In genomic region chr4:55681430-55681829, GRCh38 we compare ENCODE assay signal across 19 cellular contexts. TPM values are rescaled to one million over a fixed set of nuclear protein-coding genes. Genes with fewer than 3 reads are reported as not detected.
A peak's percentile ranks its signal among the peaks of the same experiment; 100 is the strongest.
DNase-seq lines count a peak whose midpoint lies in the region; ATAC-seq, FAIRE-seq and TF ChIP-seq lines count a peak whose summit lies in the region.
"Had no signal": no experiment of that assay in that cellular context is flagged by ENCODE, and none has a peak within 500 bp of the region (broad histone marks: within the 10 kb centered on the region; RNA-seq: fewer than 3 reads in every experiment).

No MANE protein-coding gene starts in this region.

- no peak for TF ChIP-seq EP300 in K562 (IDR thresholded peaks at IDR 0.05; ENCODE audit: low read length)

- H3K27me3 ChIP-seq in K562 (ENCODE audit: control insufficient read depth in 2 of 2, insufficient read depth in 2 of 2, low read length in 2 of 2) (no peaks in the 10 kb centered on the region), mesenchymal stem cell (ENCODE audit: control insufficient read depth in 1 of 2, insufficient read depth in 1 of 2, low read length in 2 of 2) (peaks cover 0 to 3% of the 10 kb centered on the region in 2 experiments)

- TF ChIP-seq POLR2A in K562 (conservative IDR thresholded peaks at IDR 0.05), result no peak

- H3K79me2 ChIP-seq in K562 (ENCODE audit: control insufficient read depth, insufficient read depth, low read length), result no peaks in the 10 kb centered on the region

- ATAC-seq in K562 (peak; percentile 79), GM21825 (IDR thresholded peaks at IDR 0.05; ENCODE audit: unreplicated experiment) (no peak)
- ATAC-seq in stimulated activated effector memory CD8-positive, alpha-beta T cell treated with anti-CD3 and anti-CD28 coated beads, Interleukin-12 subunit alpha, Interleukin-12 subunit beta, amount 100 ng/mL, for 72 hours, result peak; percentile 65
- ATAC-seq in activated CD8-positive, alpha-beta T cell treated with anti-CD3 and anti-CD28 coated beads for 36 hours, result no peak
- ATAC-seq: HCT116 had no signal

- H4K91ac ChIP-seq in mesenchymal stem cell (ENCODE audit: low read length), result no peak overlapping the region

- no peak overlapping the region for H2BK15ac ChIP-seq in mesenchymal stem cell (ENCODE audit: low read depth, poor library complexity, severe bottlenecking)

- no peak for FAIRE-seq in K562 (lab: Jason Lieb, UNC)
- FAIRE-seq: GM12891 had no signal

- no TSS peak for BruUV-seq in K562 (replicated peaks; lab: Mats Ljungman, UMichigan)

- in situ Hi-C loops in K562 (cut with MboI), result no loop called here

- peaks cover 6% of the 10 kb centered on the region for H3K27me3 Mint-ChIP-seq in activated CD8-positive, alpha-beta T cell treated with anti-CD3 and anti-CD28 coated beads for 36 hours
- H3K27me3 Mint-ChIP-seq in mesothelial cell of epicardium (ENCODE audit: low read depth), result peaks cover 4% of the 10 kb centered on the region

- no peak overlapping the region for H3K9ac ChIP-seq in K562 (ENCODE audit: insufficient read depth in 1 of 2, low read depth in 2 of 2, low read length in 2 of 2)
- no peak overlapping the region for H3K9ac ChIP-seq in mesenchymal stem cell (ENCODE audit: low read length)
- H3K9ac ChIP-seq: GM23248 had no signal

- no peak overlapping the region for H3K4me3 Mint-ChIP-seq in stimulated activated effector memory CD8-positive, alpha-beta T cell treated with anti-CD3 and anti-CD28 coated beads, Interleukin-12 subunit alpha, Interleukin-12 subunit beta, amount 100 ng/mL, for 72 hours
- H3K4me3 Mint-ChIP-seq in activated CD8-positive, alpha-beta T cell treated with anti-CD3 and anti-CD28 coated beads for 36 hours, result no peak overlapping the region
- no peak overlapping the region for H3K4me3 Mint-ChIP-seq in mesothelial cell of epicardium
- H3K4me3 Mint-ChIP-seq: CD4-positive, alpha-beta memory T cell; H9 had no signal

- H3K4me1 Mint-ChIP-seq in stimulated activated effector memory CD8-positive, alpha-beta T cell treated with anti-CD3 and anti-CD28 coated beads, Interleukin-12 subunit alpha, Interleukin-12 subunit beta, amount 100 ng/mL, for 72 hours, result no peaks in the 10 kb centered on the region
- H3K4me1 Mint-ChIP-seq in activated CD8-positive, alpha-beta T cell treated with anti-CD3 and anti-CD28 coated beads for 36 hours (ENCODE audit: low read depth), result no peaks in the 10 kb centered on the region
- H3K4me1 Mint-ChIP-seq in mesothelial cell of epicardium, result no peaks in the 10 kb centered on the region
- H3K4me1 Mint-ChIP-seq: CD4-positive, alpha-beta memory T cell had no signal

- no peak overlapping the region for H3K4me3 ChIP-seq in K562
- H3K4me3 ChIP-seq in mesenchymal stem cell (ENCODE audit: insufficient read depth in 1 of 2, low read depth in 1 of 2, low read length in 2 of 2), result no peak overlapping the region
- H3K4me3 ChIP-seq: GM23248 had no signal

- H3K18ac ChIP-seq in mesenchymal stem cell (ENCODE audit: low read depth in 1 of 2, low read length in 2 of 2), result no peak overlapping the region

- no peak overlapping the region for H2BK12ac ChIP-seq in mesenchymal stem cell (ENCODE audit: low read length in 2 of 2)

- H3K9me3 Mint-ChIP-seq in stimulated activated effector memory CD8-positive, alpha-beta T cell treated with anti-CD3 and anti-CD28 coated beads, Interleukin-12 subunit alpha, Interleukin-12 subunit beta, amount 100 ng/mL, for 72 hours, result no peaks in the 10 kb centered on the region
- H3K9me3 Mint-ChIP-seq in activated CD8-positive, alpha-beta T cell treated with anti-CD3 and anti-CD28 coated beads for 36 hours, result no peaks in the 10 kb centered on the region
- peaks cover 18% of the 10 kb centered on the region for H3K9me3 Mint-ChIP-seq in mesothelial cell of epicardium
- H3K9me3 Mint-ChIP-seq: H9 had no signal

- H3K4ac ChIP-seq in mesenchymal stem cell (ENCODE audit: low read depth in 1 of 2, low read length in 2 of 2), result no peak overlapping the region

- intact Hi-C loops in K562 (cut with micrococcal nuclease), result no loop called here
- intact Hi-C loops in activated CD8-positive, alpha-beta T cell treated with anti-CD3 and anti-CD28 coated beads for 36 hours (cut with micrococcal nuclease), result no loop called here

- H3K27ac ChIP-seq in K562 (ENCODE audit: extremely low read depth, low read depth, low read length) (peak overlapping the region; percentile 27; the same call in 2 of the 3 replicates), mesenchymal stem cell (ENCODE audit: low read length, poor library complexity, severe bottlenecking) (no peak overlapping the region)
- H3K27ac ChIP-seq: GM23248 had no signal

- H4K8ac ChIP-seq in mesenchymal stem cell (ENCODE audit: low read length), result peak overlapping the region; percentile 2

- H3K36me3 ChIP-seq in K562 (ENCODE audit: control insufficient read depth, insufficient read depth, low read length), result no peaks in the 10 kb centered on the region
- H3K36me3 ChIP-seq in mesenchymal stem cell (ENCODE audit: control insufficient read depth in 1 of 2, insufficient read depth in 2 of 2, low read depth in 1 of 2, low read length in 2 of 2), result no peaks in the 10 kb centered on the region

- H3K79me1 ChIP-seq in mesenchymal stem cell (replicated peaks; ENCODE audit: low read length, poor library complexity, severe bottlenecking), result no peaks in the 10 kb centered on the region

- no peak for TF ChIP-seq CTCF in K562 (IDR thresholded peaks at IDR 0.05 in 2 of 3, conservative IDR thresholded peaks at IDR 0.05 in 1 of 3; ENCODE audit: insufficient read depth in 2 of 3, low read depth in 1 of 3, low read length in 3 of 3)
- TF ChIP-seq CTCF in activated CD8-positive, alpha-beta T cell treated with anti-CD3 and anti-CD28 coated beads for 36 hours (IDR thresholded peaks at IDR 0.05), result no peak
- no peak for TF ChIP-seq CTCF in mesothelial cell of epicardium (IDR thresholded peaks at IDR 0.05; ENCODE audit: unreplicated experiment)

- H3K27ac Mint-ChIP-seq in stimulated activated effector memory CD8-positive, alpha-beta T cell treated with anti-CD3 and anti-CD28 coated beads, Interleukin-12 subunit alpha, Interleukin-12 subunit beta, amount 100 ng/mL, for 72 hours, result no peak overlapping the region
- H3K27ac Mint-ChIP-seq in activated CD8-positive, alpha-beta T cell treated with anti-CD3 and anti-CD28 coated beads for 36 hours, result no peak overlapping the region
- no peak overlapping the region for H3K27ac Mint-ChIP-seq in mesothelial cell of epicardium
- H3K27ac Mint-ChIP-seq: H9 had no signal

- H3K9me3 ChIP-seq in K562 (replicated peaks; ENCODE audit: control insufficient read depth, insufficient read depth, low read depth, low read length) (no peaks in the 10 kb centered on the region), mesenchymal stem cell (ENCODE audit: control insufficient read depth, low read length) (no peaks in the 10 kb centered on the region)

- H2AFZ ChIP-seq in K562 (ENCODE audit: low read depth, low read length) (peak overlapping the region; percentile 87), mesenchymal stem cell (ENCODE audit: low read depth, low read length) (no peak overlapping the region)
- H2AFZ ChIP-seq: GM23248 had no signal

- no peak overlapping the region for H3K14ac ChIP-seq in mesenchymal stem cell (ENCODE audit: low read length in 2 of 2)

- H2BK5ac ChIP-seq in mesenchymal stem cell (ENCODE audit: low read depth, low read length, poor library complexity, severe bottlenecking), result no peak overlapping the region

- DNase-seq in K562 (ENCODE audit: extremely low read depth in 1 of 4, low spot score in 3 of 4) (no peak), mesenchymal stem cell (no peak), mesothelial cell of epicardium (ENCODE audit: low spot score in 2 of 2, unreplicated experiment in 2 of 2) (no peak)
- no peak for DNase-seq in stimulated activated effector memory CD8-positive, alpha-beta T cell treated with anti-CD3 and anti-CD28 coated beads, Interleukin-12 subunit alpha, Interleukin-12 subunit beta, amount 100 ng/mL, for 72 hours (ENCODE audit: low spot score in 2 of 2)
- DNase-seq in activated CD8-positive, alpha-beta T cell treated with anti-CD3 and anti-CD28 coated beads for 36 hours, result no peak
- DNase-seq: C1 segment of cervical spinal cord; Calu3; CD4-positive, alpha-beta memory T cell; COR-L47; DMS79 treated with DMSO at 0.1 percent for 48 hours; GF-D8; GM23248; H9 had no signal

- no peaks in the 10 kb centered on the region for H3K9me1 ChIP-seq in K562 (ENCODE audit: control insufficient read depth, insufficient read depth, low read length)

- H3K23ac ChIP-seq in mesenchymal stem cell (ENCODE audit: low read length in 2 of 2), result no peak overlapping the region

- no peaks in the 10 kb centered on the region for H4K20me1 ChIP-seq in K562 (replicated peaks; ENCODE audit: control insufficient read depth, insufficient read depth, low read length)

- H2AK5ac ChIP-seq in mesenchymal stem cell (ENCODE audit: low read length, severe bottlenecking), result no peak overlapping the region

- CTCF ChIA-PET in K562 (lab: Yijun Ruan, JAX; ENCODE audit: low intra/inter-chr PET ratio), result no interaction called here
- CTCF ChIA-PET in activated CD8-positive, alpha-beta T cell treated with anti-CD3 and anti-CD28 coated beads for 36 hours (lab: Charles Lee), result no interaction called here

- H3K4me1 ChIP-seq in K562 (replicated peaks in 1 of 2; ENCODE audit: control insufficient read depth in 2 of 2, insufficient read depth in 2 of 2, low read length in 2 of 2), result peaks cover 0 to 6% of the 10 kb centered on the region in 2 experiments; a peak in 2 of 5 replicates
- no peaks in the 10 kb centered on the region for H3K4me1 ChIP-seq in mesenchymal stem cell (ENCODE audit: control insufficient read depth, insufficient read depth, low read depth, low read length)

- WGBS in K562 (ENCODE audit: insufficient coverage, low coverage, missing lambda C conversion rate), result 85% methylated on average over 3 of the region's 3 CpGs
- WGBS in mesenchymal stem cell, result 89% methylated on average over 3 of the region's 3 CpGs

- POLR2A ChIA-PET in K562 (lab: Yijun Ruan, JAX), result no interaction called here
- POLR2A ChIA-PET in activated CD8-positive, alpha-beta T cell treated with anti-CD3 and anti-CD28 coated beads for 36 hours (lab: Charles Lee), result no interaction called here

- no peaks in the 10 kb centered on the region for H3K36me3 Mint-ChIP-seq in stimulated activated effector memory CD8-positive, alpha-beta T cell treated with anti-CD3 and anti-CD28 coated beads, Interleukin-12 subunit alpha, Interleukin-12 subunit beta, amount 100 ng/mL, for 72 hours
- no peaks in the 10 kb centered on the region for H3K36me3 Mint-ChIP-seq in activated CD8-positive, alpha-beta T cell treated with anti-CD3 and anti-CD28 coated beads for 36 hours (ENCODE audit: low read depth)
- no peaks in the 10 kb centered on the region for H3K36me3 Mint-ChIP-seq in mesothelial cell of epicardium
- H3K36me3 Mint-ChIP-seq: CD4-positive, alpha-beta memory T cell had no signal

- H2BK120ac ChIP-seq in mesenchymal stem cell (ENCODE audit: low read depth, low read length), result no peak overlapping the region

- no peak for TF ChIP-seq RAD21 in K562 (CRISPR knock-in tag; conservative IDR thresholded peaks at IDR 0.05 in 1 of 2, IDR thresholded peaks at IDR 0.05 in 1 of 2)

- H3K4me2 ChIP-seq in K562 (ENCODE audit: insufficient read depth, low read length) (no peak overlapping the region), mesenchymal stem cell (ENCODE audit: low read length, poor library complexity, severe bottlenecking) (no peak overlapping the region)

RNA-seq across cellular contexts. Expression of gene NMU, which starts 45.3 kb away (rescaled TPM):
- total RNA-seq in K562 (2011; cell fraction: chromatin; rRNA removed; ENCODE audit: low replicate concordance), result 223 and 382 TPM in 2 replicates
- total RNA-seq in K562 (2011; cell fraction: nucleolus; rRNA removed), result 406 and 459 TPM in 2 replicates
- total RNA-seq in K562 (2011; cell fraction: nucleoplasm; rRNA removed), result 370 and 443 TPM in 2 replicates
- 729 and 858 TPM in 2 replicates for total RNA-seq in K562 (2014; rRNA removed)
- 572 and 588 TPM in 2 replicates for total RNA-seq in K562 (2014; rRNA removed; fragmentation: Illumina TruSeq; extraction: Trizol)
- total RNA-seq in K562 (2015; rRNA removed; fragmentation: Illumina TruSeq; extraction: Trizol), result 669 and 688 TPM in 2 replicates
- total RNA-seq in K562 (2021), result 599 and 701 TPM in 2 replicates
- polyA plus RNA-seq in K562 (2011; rRNA removed), result 370 and 846 TPM in 2 replicates
- polyA plus RNA-seq in K562 (2011; cell fraction: cytosol; rRNA removed), result 421 and 1,101 TPM in 2 replicates
- polyA plus RNA-seq in K562 (2011; cell fraction: nucleus; rRNA removed), result 101 and 161 TPM in 2 replicates
- polyA plus RNA-seq in K562 (2012), result 641 and 718 TPM in 2 replicates
- polyA plus RNA-seq in K562 (2014; fragmentation: Illumina TruSeq; extraction: Trizol), result 277 and 298 TPM in 2 replicates
- 100 to 1,000 TPM in 1 of 2 experiments, 10 to 100 TPM in 1; 73.8 to 122 TPM for polyA plus RNA-seq in K562 (2014; fragmentation: Nextera tagmentation; extraction: Ambion mirVana)
- 651 and 703 TPM in 2 replicates for polyA plus RNA-seq in K562 (2014; rRNA removed)
- polyA minus RNA-seq in K562 (2011; rRNA and poly(A)+ RNA removed), result 154 and 306 TPM in 2 replicates
- 156 and 358 TPM in 2 replicates for polyA minus RNA-seq in K562 (2011; cell fraction: cytosol; rRNA and poly(A)+ RNA removed)
- polyA minus RNA-seq in K562 (2011; cell fraction: nucleus; rRNA and poly(A)+ RNA removed), result 48.4 and 107 TPM in 2 replicates
- polyA plus RNA-seq in mesenchymal stem cell (2013, experiment 1 of 2), result not detected
- not detected for polyA plus RNA-seq in mesenchymal stem cell (2013, experiment 2 of 2)
- total RNA-seq in activated CD8-positive, alpha-beta T cell treated with anti-CD3 and anti-CD28 coated beads for 36 hours, result under 1 TPM in 1 of 2 experiments, not detected in 1; 0.41 TPM
- 1.7 to 2.2 TPM (median 1.9 TPM) in 3 replicates for total RNA-seq in mesothelial cell of epicardium
- total RNA-seq: A673; CD4-positive, alpha-beta memory T cell; G401; GM23248 had no signal
- polyA plus RNA-seq: BJ, GM23248 had no signal

Comparison
In these comparisons a context has a peak if more than half of its experiments do, and no peak if none do; other contexts are left out.
1. ATAC-seq: peak in K562 (single experiment) and stimulated activated effector memory CD8-positive, alpha-beta T cell treated with anti-CD3 and anti-CD28 coated beads, Interleukin-12 subunit alpha, Interleukin-12 subunit beta, amount 100 ng/mL, for 72 hours (single experiment); none in activated CD8-positive, alpha-beta T cell treated with anti-CD3 and anti-CD28 coated beads for 36 hours (single experiment) and GM21825 (single experiment).
2. RNA of gene NMU, which starts 45.3 kb away (total RNA-seq): 223 to 858 TPM in K562; 1.7 to 2.2 TPM in mesothelial cell of epicardium and 0.41 TPM in activated CD8-positive, alpha-beta T cell treated with anti-CD3 and anti-CD28 coated beads for 36 hours; every median in the first group is over 10 times any median in the second.